24 cellular contexts compared by ENCODE assay signal in the genomic region with DNA sequence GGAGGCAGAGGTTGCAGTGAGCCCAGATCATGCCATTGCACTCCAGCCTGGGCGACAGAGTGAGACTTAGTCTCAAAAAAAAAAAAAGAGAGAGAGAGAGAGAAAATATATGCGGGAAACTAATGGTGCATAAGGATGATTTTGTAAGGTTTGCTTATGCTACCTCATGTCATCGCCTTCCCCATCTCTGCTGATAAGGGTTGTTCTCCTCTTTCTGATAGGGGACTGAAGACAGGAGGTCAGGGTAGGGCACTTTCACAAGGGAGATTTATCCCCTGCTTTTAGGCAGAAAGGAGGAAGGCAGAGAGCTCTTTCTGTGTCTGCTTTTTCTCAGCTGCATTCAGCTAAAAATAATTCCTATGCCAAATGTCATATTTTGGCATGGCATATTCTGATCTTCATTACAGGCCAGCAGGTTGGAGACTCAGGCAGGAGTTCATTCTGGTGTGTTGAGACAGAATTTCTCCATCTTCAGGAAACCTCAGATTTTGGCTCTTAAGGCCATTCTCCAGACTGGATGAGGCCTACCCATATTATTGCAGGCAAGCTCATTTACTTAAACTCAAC.
A peak's percentile ranks its signal among the peaks of the same experiment; 100 is the strongest.
DNase-seq lines count a peak whose midpoint lies in the region; ATAC-seq, FAIRE-seq and TF ChIP-seq lines count a peak whose summit lies in the region.
"Had no signal": no experiment of that assay in that cellular context is flagged by ENCODE, and none has a peak within 500 bp of the region (broad histone marks: within the 10 kb centered on the region; RNA-seq: fewer than 3 reads in every experiment).

No MANE protein-coding gene starts in this region.

- TF ChIP-seq EP300 in K562 (IDR thresholded peaks at IDR 0.05; ENCODE audit: low read length) = no peak

- H4K20me1 ChIP-seq in BLaER1 (no peaks in the 10 kb centered on the region), K562 (replicated peaks; ENCODE audit: control insufficient read depth, insufficient read depth, low read length) (no peaks in the 10 kb centered on the region)

- no peaks in the 10 kb centered on the region for H3K27me3 Mint-ChIP-seq in activated CD4-positive, alpha-beta T cell treated with anti-CD3 and anti-CD28 coated beads, Interleukin-2, amount 10 ng/mL, durations not matched to agents 24 days and 14 days
- no peaks in the 10 kb centered on the region for H3K27me3 Mint-ChIP-seq in activated CD4-positive, alpha-beta T cell treated with anti-CD3 and anti-CD28 coated beads, Interleukin-2, amount 10 ng/mL, durations not matched to agents 7 days and 5 days

- H3K9ac ChIP-seq in BLaER1 (no peak overlapping the region), K562 (ENCODE audit: insufficient read depth in 1 of 2, low read depth in 2 of 2, low read length in 2 of 2) (no peak overlapping the region), parathyroid adenoma (no peak overlapping the region)

- TF ChIP-seq CTCF in K562 (IDR thresholded peaks at IDR 0.05 in 2 of 3, conservative IDR thresholded peaks at IDR 0.05 in 1 of 3; ENCODE audit: insufficient read depth in 2 of 3, low read depth in 1 of 3, low read length in 3 of 3) (no peak), parathyroid adenoma (IDR thresholded peaks at IDR 0.05) (no peak), pancreas (IDR thresholded peaks at IDR 0.05) (no peak)

- POLR2A ChIA-PET in activated CD4-positive, alpha-beta T cell treated with anti-CD3 and anti-CD28 coated beads, Interleukin-2, amount 10 ng/mL, durations not matched to agents 7 days and 5 days (lab: Charles Lee) = interaction anchor here (0.6 kb wide), 1 partner anchor 12 kb away, joined by 5 read pairs; no protein-coding TSS in a partner anchor
- POLR2A ChIA-PET in K562 (lab: Yijun Ruan, JAX) = interaction anchor here (1.2 kb wide), 1 partner anchor 34 kb away, joined by 3 read pairs; no protein-coding TSS in a partner anchor

- H2AFZ ChIP-seq in K562 (ENCODE audit: low read depth, low read length) (no peak overlapping the region), parathyroid adenoma (no peak overlapping the region)
- H2AFZ ChIP-seq: GM23338 had no signal

- in situ Hi-C loops in K562 (cut with MboI) = no loop called here

- intact Hi-C loops in activated CD4-positive, alpha-beta T cell treated with anti-CD3 and anti-CD28 coated beads, Interleukin-2, amount 10 ng/mL, durations not matched to agents 24 days and 14 days (cut with micrococcal nuclease) = no loop called here
- intact Hi-C loops in K562 (cut with micrococcal nuclease) (no loop called here), pancreas (cut with DNase I) (no loop called here)

- CTCF ChIA-PET in activated CD4-positive, alpha-beta T cell treated with anti-CD3 and anti-CD28 coated beads, Interleukin-2, amount 10 ng/mL, durations not matched to agents 7 days and 5 days (lab: Charles Lee) = interaction anchor here (1.2 to 3.5 kb wide), 3 partner anchors 9 to 43 kb away, joined by 3 to 16 read pairs (median 4); no protein-coding TSS in a partner anchor
- CTCF ChIA-PET in K562 (lab: Yijun Ruan, JAX; ENCODE audit: low intra/inter-chr PET ratio) = no interaction called here

- H3K27ac Mint-ChIP-seq in activated CD4-positive, alpha-beta T cell treated with anti-CD3 and anti-CD28 coated beads, Interleukin-2, amount 10 ng/mL, durations not matched to agents 24 days and 14 days = peak overlapping the region; percentile 49
- no peak overlapping the region for H3K27ac Mint-ChIP-seq in activated CD4-positive, alpha-beta T cell treated with anti-CD3 and anti-CD28 coated beads, Interleukin-2, amount 10 ng/mL, durations not matched to agents 7 days and 5 days
- H3K27ac Mint-ChIP-seq: B cell; CD4-positive, CD25-positive, alpha-beta regulatory T cell; GM23338 had no signal

- H3K4me3 ChIP-seq in BLaER1 = no peak overlapping the region
- no peak overlapping the region for H3K4me3 ChIP-seq in K562
- H3K4me3 ChIP-seq in parathyroid adenoma (ENCODE audit: low read depth, low read length) = no peak overlapping the region
- no peak overlapping the region for H3K4me3 ChIP-seq in pancreas
- H3K4me3 ChIP-seq: GM12878, GM23338, MG63 had no signal

- H3K27me3 ChIP-seq in BLaER1 (no peaks in the 10 kb centered on the region), K562 (ENCODE audit: control insufficient read depth in 2 of 2, insufficient read depth in 2 of 2, low read length in 2 of 2) (no peaks in the 10 kb centered on the region), parathyroid adenoma (ENCODE audit: control insufficient read depth, insufficient read depth, low read length) (no peaks in the 10 kb centered on the region), pancreas (no peaks in the 10 kb centered on the region)
- H3K27me3 ChIP-seq: MG63 had no signal

- ATAC-seq in K562 (no peak), pancreas (no peak)
- ATAC-seq: GM12878, GM23338 had no signal

- no peak for DNase-seq in activated CD4-positive, alpha-beta T cell treated with anti-CD3 and anti-CD28 coated beads, Interleukin-2, amount 10 ng/mL, durations not matched to agents 24 days and 14 days
- no peak for DNase-seq in activated CD4-positive, alpha-beta T cell treated with anti-CD3 and anti-CD28 coated beads, Interleukin-2, amount 10 ng/mL, durations not matched to agents 7 days and 5 days
- no peak for DNase-seq in K562 (ENCODE audit: extremely low read depth in 1 of 4, low spot score in 3 of 4)
- no peak for DNase-seq in kidney glomerular epithelial cell (lab: John Stamatoyannopoulos, UW)
- DNase-seq in NCI-H2029 (lab: John Stamatoyannopoulos, UW) = no peak
- DNase-seq in pancreas = no peak
- DNase-seq: Caco-2; CD4-positive, CD25-positive, alpha-beta regulatory T cell; DMS153; HCEC 1CT; Karpas-422; MG63; NCI-H1048; NCI-H146; NCI-H2081; NCI-H2171 treated with DMSO at 0.1 percent for 48 hours; SHP77 had no signal

- peaks cover 52% of the 10 kb centered on the region for H3K4me1 Mint-ChIP-seq in activated CD4-positive, alpha-beta T cell treated with anti-CD3 and anti-CD28 coated beads, Interleukin-2, amount 10 ng/mL, durations not matched to agents 24 days and 14 days
- peaks cover 45% of the 10 kb centered on the region for H3K4me1 Mint-ChIP-seq in activated CD4-positive, alpha-beta T cell treated with anti-CD3 and anti-CD28 coated beads, Interleukin-2, amount 10 ng/mL, durations not matched to agents 7 days and 5 days
- H3K4me1 Mint-ChIP-seq: B cell; CD4-positive, CD25-positive, alpha-beta regulatory T cell had no signal

- 0% methylated on average over 1 of the region's 3 CpGs for WGBS in K562 (ENCODE audit: insufficient coverage, low coverage, missing lambda C conversion rate)
- WGBS in pancreas, 2 donors = 62 to 94% methylated on average over 2 to 3 of the region's 3 CpGs

- H3K36me3 ChIP-seq in BLaER1 (peaks cover 13% of the 10 kb centered on the region), K562 (ENCODE audit: control insufficient read depth, insufficient read depth, low read length) (no peaks in the 10 kb centered on the region), parathyroid adenoma (ENCODE audit: control insufficient read depth, insufficient read depth, low read length) (no peaks in the 10 kb centered on the region), pancreas (no peaks in the 10 kb centered on the region)
- H3K36me3 ChIP-seq: MG63 had no signal

- H3K9me3 ChIP-seq in BLaER1 (peaks cover 15% of the 10 kb centered on the region), K562 (replicated peaks; ENCODE audit: control insufficient read depth, insufficient read depth, low read depth, low read length) (no peaks in the 10 kb centered on the region), parathyroid adenoma (ENCODE audit: control insufficient read depth, low read length) (no peaks in the 10 kb centered on the region), pancreas (no peaks in the 10 kb centered on the region)
- H3K9me3 ChIP-seq: Caco-2, MG63 had no signal

- no peaks in the 10 kb centered on the region for H3K9me1 ChIP-seq in K562 (ENCODE audit: control insufficient read depth, insufficient read depth, low read length)

- H3K9me3 Mint-ChIP-seq in activated CD4-positive, alpha-beta T cell treated with anti-CD3 and anti-CD28 coated beads, Interleukin-2, amount 10 ng/mL, durations not matched to agents 24 days and 14 days = peaks cover 14% of the 10 kb centered on the region
- H3K9me3 Mint-ChIP-seq in activated CD4-positive, alpha-beta T cell treated with anti-CD3 and anti-CD28 coated beads, Interleukin-2, amount 10 ng/mL, durations not matched to agents 7 days and 5 days = peaks cover 40% of the 10 kb centered on the region
- H3K9me3 Mint-ChIP-seq: CD4-positive, CD25-positive, alpha-beta regulatory T cell had no signal

- no TSS peak for BruUV-seq in K562 (replicated peaks; lab: Mats Ljungman, UMichigan)

- no peak overlapping the region for H3K4me3 Mint-ChIP-seq in activated CD4-positive, alpha-beta T cell treated with anti-CD3 and anti-CD28 coated beads, Interleukin-2, amount 10 ng/mL, durations not matched to agents 24 days and 14 days
- no peak overlapping the region for H3K4me3 Mint-ChIP-seq in activated CD4-positive, alpha-beta T cell treated with anti-CD3 and anti-CD28 coated beads, Interleukin-2, amount 10 ng/mL, durations not matched to agents 7 days and 5 days
- H3K4me3 Mint-ChIP-seq: B cell; CD4-positive, CD25-positive, alpha-beta regulatory T cell; GM23338 had no signal

- H3K4me2 ChIP-seq in BLaER1 (peak overlapping the region; percentile 33), K562 (ENCODE audit: insufficient read depth, low read length) (no peak overlapping the region), parathyroid adenoma (ENCODE audit: low read length) (no peak overlapping the region)
- H3K4me2 ChIP-seq: GM23338 had no signal

- H3K4me1 ChIP-seq in BLaER1 = peaks cover 31% of the 10 kb centered on the region
- no peaks in the 10 kb centered on the region; a peak in 1 of 5 replicates for H3K4me1 ChIP-seq in K562 (replicated peaks in 1 of 2; ENCODE audit: control insufficient read depth in 2 of 2, insufficient read depth in 2 of 2, low read length in 2 of 2)
- H3K4me1 ChIP-seq in parathyroid adenoma = no peaks in the 10 kb centered on the region
- H3K4me1 ChIP-seq in pancreas = no peaks in the 10 kb centered on the region
- H3K4me1 ChIP-seq: Caco-2 had no signal

- FAIRE-seq in K562 (lab: Jason Lieb, UNC) (no peak), pancreas (lab: Jason Lieb, UNC) (no peak)
- FAIRE-seq: GM12878, RCC 7860 had no signal

- TF ChIP-seq RAD21 in K562 (CRISPR knock-in tag; conservative IDR thresholded peaks at IDR 0.05 in 1 of 2, IDR thresholded peaks at IDR 0.05 in 1 of 2) = no peak

- H3K27ac ChIP-seq in BLaER1 = 0 out of 2 replicates have a peak overlapping the region, but pooled peaks have one; percentile 7
- H3K27ac ChIP-seq in K562 (ENCODE audit: extremely low read depth, low read depth, low read length) = no peak overlapping the region
- peak overlapping the region; percentile 9 for H3K27ac ChIP-seq in parathyroid adenoma
- H3K27ac ChIP-seq in pancreas = no peak overlapping the region
- H3K27ac ChIP-seq: HL-60 had no signal

- H3K79me2 ChIP-seq in K562 (ENCODE audit: control insufficient read depth, insufficient read depth, low read length) = no peaks in the 10 kb centered on the region
- H3K79me2 ChIP-seq in parathyroid adenoma = no peaks in the 10 kb centered on the region

- peaks cover 63% of the 10 kb centered on the region for H3K36me3 Mint-ChIP-seq in activated CD4-positive, alpha-beta T cell treated with anti-CD3 and anti-CD28 coated beads, Interleukin-2, amount 10 ng/mL, durations not matched to agents 24 days and 14 days (ENCODE audit: low read depth)
- peaks cover 54% of the 10 kb centered on the region for H3K36me3 Mint-ChIP-seq in activated CD4-positive, alpha-beta T cell treated with anti-CD3 and anti-CD28 coated beads, Interleukin-2, amount 10 ng/mL, durations not matched to agents 7 days and 5 days (ENCODE audit: low read depth)
- H3K36me3 Mint-ChIP-seq: CD4-positive, CD25-positive, alpha-beta regulatory T cell had no signal

- no peak for TF ChIP-seq POLR2A in K562 (conservative IDR thresholded peaks at IDR 0.05)

Comparison
In these comparisons a context has a peak if more than half of its experiments do, and no peak if none do; other contexts are left out.
1. H3K27ac ChIP-seq: peak in BLaER1 (single experiment) and parathyroid adenoma (single experiment); none in K562 (single experiment) and pancreas (0 of 4).